ENCODE assay signal across 15 cellular contexts in the genomic region with DNA sequence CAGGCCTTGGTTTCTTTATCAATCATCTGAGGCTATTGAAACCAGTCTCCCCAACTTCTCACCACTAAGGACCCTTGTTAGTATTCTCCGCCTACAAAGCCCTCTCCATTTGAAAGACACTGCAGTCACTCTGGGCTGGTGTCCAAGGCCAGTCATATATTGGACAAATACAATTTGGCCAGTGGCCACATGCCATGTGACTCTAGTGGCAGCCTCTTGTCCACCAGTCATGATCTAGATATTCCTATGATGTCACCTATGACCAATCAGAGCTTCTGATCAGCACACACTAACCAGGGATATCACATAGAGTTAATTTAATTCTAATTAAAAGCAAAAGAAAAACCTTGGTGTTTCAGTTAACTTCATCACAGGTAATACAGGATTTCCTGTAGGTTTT.
DNase-seq lines count a peak whose midpoint lies in the region; ATAC-seq and TF ChIP-seq lines count a peak whose summit lies in the region.
"Had no signal": no experiment of that assay in that cellular context is flagged by ENCODE, and none has a peak within 500 bp of the region (broad histone marks: within the 10 kb centered on the region; RNA-seq: fewer than 3 reads in every experiment).

No MANE protein-coding gene starts in this region.

- peaks cover 11% of the 10 kb centered on the region for H3F3A ChIP-seq in GM23248 (ENCODE audit: insufficient read depth)

- H3K9me2 ChIP-seq in GM23248 (ENCODE audit: insufficient read depth) = no peaks in the 10 kb centered on the region

- TF ChIP-seq POLR2A in tibial nerve (IDR thresholded peaks at IDR 0.05) = no peak

- CTCF ChIA-PET in activated CD8-positive, alpha-beta T cell treated with anti-CD3 and anti-CD28 coated beads for 36 hours (lab: Charles Lee) = interaction anchor here (0.8 kb wide), 1 partner anchor 16 kb away, joined by 3 read pairs; no protein-coding TSS in a partner anchor

- no peaks in the 10 kb centered on the region for H3K79me2 ChIP-seq in GM23248 (ENCODE audit: insufficient read depth)

- H4K20me1 ChIP-seq in GM23248 (ENCODE audit: insufficient read depth) = no peaks in the 10 kb centered on the region

- no peak overlapping the region for H3K27ac ChIP-seq in GM23248
- H3K27ac ChIP-seq in cingulate gyrus (ENCODE audit: low read depth, low read length) = peak overlapping the region; percentile 39
- H3K27ac ChIP-seq in tibial nerve = no peak overlapping the region
- no peak overlapping the region for H3K27ac ChIP-seq in left ventricle myocardium inferior (replicated peaks)
- H3K27ac ChIP-seq: C4-2B had no signal

- DNase-seq in GM23248 (peak; percentile 43), NCI-H774 (lab: John Stamatoyannopoulos, UW) (peak; percentile 83), putamen (ENCODE audit: low spot score) (peak; percentile 40), cortex of kidney (lab: John Stamatoyannopoulos, UW) (no peak), tibial nerve (ENCODE audit: low spot score in 2 of 2) (no peak), left ventricle myocardium inferior (no peak)
- DNase-seq in activated CD8-positive, alpha-beta T cell treated with anti-CD3 and anti-CD28 coated beads for 36 hours = no peak
- DNase-seq: activated B cell treated with CpG ODN at 0.5 μM for 24 hours; effector CD8-positive, alpha-beta T cell; kidney; NCI-H146; stimulated activated CD4-positive, alpha-beta T cell treated with anti-CD3 and anti-CD28 coated beads, Interleukin-4, amount 100 ng/mL, for 1 hour; stimulated activated naive B cell treated with anti-CD40 and anti-IgM and Interleukin-4, amounts not matched to agents 10 μg/mL and 1 μg/mL and 100 μg/mL, for 72 hours had no signal

- H3K27me3 ChIP-seq in GM23248 (replicated peaks; ENCODE audit: insufficient read depth) (peaks cover 7% of the 10 kb centered on the region), tibial nerve (no peaks in the 10 kb centered on the region), left ventricle myocardium inferior (ENCODE audit: low read depth) (no peaks in the 10 kb centered on the region)

- H3K4me3 ChIP-seq in GM23248 (no peak overlapping the region), tibial nerve (no peak overlapping the region), left ventricle myocardium inferior (no peak overlapping the region)

- peaks cover 3% of the 10 kb centered on the region for H3K4me1 Mint-ChIP-seq in activated CD8-positive, alpha-beta T cell treated with anti-CD3 and anti-CD28 coated beads for 36 hours (ENCODE audit: low read depth)
- H3K4me1 Mint-ChIP-seq: activated B cell treated with CpG ODN at 0.5 μM for 24 hours; stimulated activated naive B cell treated with anti-CD40 and anti-IgM and Interleukin-4, amounts not matched to agents 10 μg/mL and 1 μg/mL and 100 μg/mL, for 72 hours had no signal

- H2AFZ ChIP-seq in GM23248 = no peak overlapping the region

- 90 to 100% methylated on average over 1 of the region's 1 CpG for WGBS in GM23248 (ENCODE audit: low coverage in 1 of 2, low lambda C conversion rate in 2 of 2, missing lambda C conversion rate in 2 of 2), 2 experiments
- WGBS in tibial nerve, 2 donors = 42 to 70% methylated on average over 1 of the region's 1 CpG

- no peak overlapping the region for H3K4me3 Mint-ChIP-seq in activated CD8-positive, alpha-beta T cell treated with anti-CD3 and anti-CD28 coated beads for 36 hours
- H3K4me3 Mint-ChIP-seq: activated B cell treated with CpG ODN at 0.5 μM for 24 hours; stimulated activated naive B cell treated with anti-CD40 and anti-IgM and Interleukin-4, amounts not matched to agents 10 μg/mL and 1 μg/mL and 100 μg/mL, for 72 hours had no signal

- intact Hi-C loops in left ventricle myocardium inferior (cut with micrococcal nuclease) = no loop called here
- intact Hi-C loops in activated CD8-positive, alpha-beta T cell treated with anti-CD3 and anti-CD28 coated beads for 36 hours (cut with micrococcal nuclease) = no loop called here

- no peak for ATAC-seq in activated CD8-positive, alpha-beta T cell treated with anti-CD3 and anti-CD28 coated beads for 36 hours
- ATAC-seq: stimulated activated naive B cell treated with anti-CD40 and anti-IgM and Interleukin-4, amounts not matched to agents 10 μg/mL and 1 μg/mL and 100 μg/mL, for 72 hours had no signal

- in situ Hi-C loops in GM23248 (cut with MboI) = no loop called here

- POLR2A ChIA-PET in activated CD8-positive, alpha-beta T cell treated with anti-CD3 and anti-CD28 coated beads for 36 hours (lab: Charles Lee) = no interaction called here

- no peaks in the 10 kb centered on the region for H3K9me3 Mint-ChIP-seq in activated CD8-positive, alpha-beta T cell treated with anti-CD3 and anti-CD28 coated beads for 36 hours
- H3K9me3 Mint-ChIP-seq: activated B cell treated with CpG ODN at 0.5 μM for 24 hours; stimulated activated naive B cell treated with anti-CD40 and anti-IgM and Interleukin-4, amounts not matched to agents 10 μg/mL and 1 μg/mL and 100 μg/mL, for 72 hours had no signal

- no peak overlapping the region for H3K9ac ChIP-seq in GM23248

- H3K36me3 ChIP-seq in GM23248 (ENCODE audit: low read depth) = no peaks in the 10 kb centered on the region
- H3K36me3 ChIP-seq in tibial nerve = no peaks in the 10 kb centered on the region
- no peaks in the 10 kb centered on the region for H3K36me3 ChIP-seq in left ventricle myocardium inferior

- H3K27ac Mint-ChIP-seq in activated CD8-positive, alpha-beta T cell treated with anti-CD3 and anti-CD28 coated beads for 36 hours = no peak overlapping the region
- H3K27ac Mint-ChIP-seq: activated B cell treated with CpG ODN at 0.5 μM for 24 hours; stimulated activated naive B cell treated with anti-CD40 and anti-IgM and Interleukin-4, amounts not matched to agents 10 μg/mL and 1 μg/mL and 100 μg/mL, for 72 hours had no signal

- H3K4me1 ChIP-seq in GM23248 (ENCODE audit: insufficient read depth) = peaks cover 18% of the 10 kb centered on the region
- peaks cover 0 to 6% (median 0%) of the 10 kb centered on the region in 4 donors for H3K4me1 ChIP-seq in tibial nerve
- peaks cover 30% of the 10 kb centered on the region for H3K4me1 ChIP-seq in left ventricle myocardium inferior

- TF ChIP-seq CTCF in tibial nerve (IDR thresholded peaks at IDR 0.05) (no peak), left ventricle myocardium inferior (IDR thresholded peaks at IDR 0.05; ENCODE audit: borderline replicate concordance) (no peak)
- no peak for TF ChIP-seq CTCF in activated CD8-positive, alpha-beta T cell treated with anti-CD3 and anti-CD28 coated beads for 36 hours (IDR thresholded peaks at IDR 0.05)

- H3K9me3 ChIP-seq in GM23248 (ENCODE audit: low read depth) (no peaks in the 10 kb centered on the region), tibial nerve (no peaks in the 10 kb centered on the region), left ventricle myocardium inferior (replicated peaks) (no peaks in the 10 kb centered on the region)

- H3K4me2 ChIP-seq in GM23248 (ENCODE audit: unreplicated experiment) = no peak overlapping the region

- TF ChIP-seq EP300 in tibial nerve (IDR thresholded peaks at IDR 0.05) = no peak

- H3K36me3 Mint-ChIP-seq in activated CD8-positive, alpha-beta T cell treated with anti-CD3 and anti-CD28 coated beads for 36 hours (ENCODE audit: low read depth) = no peaks in the 10 kb centered on the region
- H3K36me3 Mint-ChIP-seq: stimulated activated naive B cell treated with anti-CD40 and anti-IgM and Interleukin-4, amounts not matched to agents 10 μg/mL and 1 μg/mL and 100 μg/mL, for 72 hours had no signal

- no peaks in the 10 kb centered on the region for H3K27me3 Mint-ChIP-seq in activated CD8-positive, alpha-beta T cell treated with anti-CD3 and anti-CD28 coated beads for 36 hours
- H3K27me3 Mint-ChIP-seq: activated B cell treated with CpG ODN at 0.5 μM for 24 hours; stimulated activated naive B cell treated with anti-CD40 and anti-IgM and Interleukin-4, amounts not matched to agents 10 μg/mL and 1 μg/mL and 100 μg/mL, for 72 hours had no signal

Comparison
In these comparisons a context has a peak if more than half of its experiments do, and no peak if none do; other contexts are left out.
1. DNase-seq: peak in GM23248 (single experiment), NCI-H774 (single experiment) and putamen (single experiment); none in cortex of kidney (single experiment), tibial nerve (0 of 2), left ventricle myocardium inferior (single experiment) and activated CD8-positive, alpha-beta T cell treated with anti-CD3 and anti-CD28 coated beads for 36 hours (single experiment).